8 cellular contexts compared by ENCODE assay signal in genomic region chr19:46346821-46347571, GRCh38. TPM values are rescaled to one million over a fixed set of nuclear protein-coding genes. Genes with fewer than 3 reads are reported as not detected.
A peak's percentile ranks its signal among the peaks of the same experiment; 100 is the strongest.
DNase-seq lines count a peak whose midpoint lies in the region; ATAC-seq, FAIRE-seq and TF ChIP-seq lines count a peak whose summit lies in the region.

TSS of gene PPP5C (plus strand) at chr19:46347087. CDS start at chr19:46347097, 10 bp downstream.

- H3K9me3 Mint-ChIP-seq in activated naive CD8-positive, alpha-beta T cell treated with anti-CD3 and anti-CD28 coated beads, Interleukin-2, amount 10 ng/mL, durations not matched to agents 7 days and 5 days = no peaks in the 10 kb centered on the region

- peaks cover 50% of the 10 kb centered on the region for H3K79me2 ChIP-seq in SU-DHL-6 (ENCODE audit: insufficient read depth, low read length)

- H3K27me3 Mint-ChIP-seq in activated naive CD8-positive, alpha-beta T cell treated with anti-CD3 and anti-CD28 coated beads, Interleukin-2, amount 10 ng/mL, durations not matched to agents 7 days and 5 days = peaks cover 3% of the 10 kb centered on the region

- peak; percentile 99 for TF ChIP-seq CTCF in GM06990 (IDR thresholded peaks at IDR 0.05; ENCODE audit: insufficient read depth, low read length, poor library complexity, severe bottlenecking)
- peak; percentile 98 for TF ChIP-seq CTCF in SU-DHL-6 (IDR thresholded peaks at IDR 0.05; ENCODE audit: insufficient read depth, low read length, poor library complexity, severe bottlenecking)
- peak; percentile 30 to 44 (median 38) for TF ChIP-seq CTCF in pancreas (IDR thresholded peaks at IDR 0.05)
- TF ChIP-seq CTCF in thyroid gland (IDR thresholded peaks at IDR 0.05) = peak; percentile 33 to 83 (median 66)

- H3K36me3 ChIP-seq in GM06990 (ENCODE audit: control insufficient read depth, insufficient read depth, low read length) = peaks cover 1% of the 10 kb centered on the region; the same call in 1 of the 2 replicates
- H3K36me3 ChIP-seq in SU-DHL-6 (ENCODE audit: low read length) = no peaks in the 10 kb centered on the region
- no peaks in the 10 kb centered on the region for H3K36me3 ChIP-seq in pancreas
- H3K36me3 ChIP-seq in thyroid gland = no peaks in the 10 kb centered on the region

- H3K4me3 ChIP-seq in GM06990 (replicated peaks; ENCODE audit: low read depth, low read length) (peak within 1 kb of the TSS; percentile 96), SU-DHL-6 (ENCODE audit: insufficient read depth, low read length, poor library complexity, severe bottlenecking) (peak within 1 kb of the TSS; percentile 83), pancreas (peak within 1 kb of the TSS; percentile 59 to 100 (median 97)), thyroid gland (replicated peaks in 1 of 3) (peak within 1 kb of the TSS; percentile 76 to 90 (median 85))

- H4K20me1 ChIP-seq in SU-DHL-6 (ENCODE audit: low read depth, low read length) = no peaks in the 10 kb centered on the region

- peak within 1 kb of the TSS; percentile 88 for H3K27ac Mint-ChIP-seq in activated naive CD8-positive, alpha-beta T cell treated with anti-CD3 and anti-CD28 coated beads, Interleukin-2, amount 10 ng/mL, durations not matched to agents 7 days and 5 days

- peaks cover 3% of the 10 kb centered on the region; the same call in 1 of the 2 replicates for H3F3A ChIP-seq in SU-DHL-6 (ENCODE audit: insufficient read depth)

- no peak for FAIRE-seq in pancreas (lab: Jason Lieb, UNC)

- TF ChIP-seq POLR2A in thyroid gland (IDR thresholded peaks at IDR 0.05) = peak in 1 of 2 donors; percentile 81

- peak within 1 kb of the TSS; percentile 96 for H3K9ac ChIP-seq in SU-DHL-6 (ENCODE audit: low read length)

- peak within 1 kb of the TSS; percentile 91 for H2AFZ ChIP-seq in SU-DHL-6 (ENCODE audit: low read depth, low read length, severe bottlenecking)

- no peaks in the 10 kb centered on the region for H3K27me3 ChIP-seq in GM06990 (replicated peaks; ENCODE audit: control insufficient read depth, insufficient read depth, low read length)
- no peaks in the 10 kb centered on the region for H3K27me3 ChIP-seq in SU-DHL-6 (ENCODE audit: low read length)
- H3K27me3 ChIP-seq in pancreas = no peaks in the 10 kb centered on the region
- no peaks in the 10 kb centered on the region for H3K27me3 ChIP-seq in thyroid gland

- H3K9me3 ChIP-seq in SU-DHL-6 (ENCODE audit: insufficient read depth, low read length) = no peaks in the 10 kb centered on the region
- H3K9me3 ChIP-seq in pancreas = no peaks in the 10 kb centered on the region
- H3K9me3 ChIP-seq in thyroid gland = no peaks in the 10 kb centered on the region

- H3K9me2 ChIP-seq in SU-DHL-6 (replicated peaks; ENCODE audit: insufficient read depth, low read length) = no peaks in the 10 kb centered on the region

- H3K36me3 Mint-ChIP-seq in activated naive CD8-positive, alpha-beta T cell treated with anti-CD3 and anti-CD28 coated beads, Interleukin-2, amount 10 ng/mL, durations not matched to agents 7 days and 5 days = peaks cover 16% of the 10 kb centered on the region

- peak within 1 kb of the TSS; percentile 95 for H3K4me3 Mint-ChIP-seq in activated naive CD8-positive, alpha-beta T cell treated with anti-CD3 and anti-CD28 coated beads, Interleukin-2, amount 10 ng/mL, durations not matched to agents 7 days and 5 days

- peak within 1 kb of the TSS; percentile 67 for H3K27ac ChIP-seq in SU-DHL-6 (ENCODE audit: low read depth, low read length)
- H3K27ac ChIP-seq in pancreas = peak within 1 kb of the TSS; percentile 59 to 86 (median 77)
- peak within 1 kb of the TSS; percentile 53 to 90 (median 85) for H3K27ac ChIP-seq in thyroid gland

- WGBS in pancreas, 2 donors = 0% methylated on average over 62 of the region's 62 CpGs
- WGBS in thyroid gland, 2 donors = 0 to 2% methylated on average over 14 to 27 of the region's 62 CpGs

- peaks cover 22 to 36% (median 26%) of the 10 kb centered on the region in 3 donors for H3K4me1 ChIP-seq in pancreas
- H3K4me1 ChIP-seq in thyroid gland = peaks cover 45 to 51% of the 10 kb centered on the region in 2 donors

- intact Hi-C loops in Right ventricle myocardium inferior (cut with DNase I) = loop anchor here (5.0 kb wide), 2 partner anchors 45 to 65 kb away; no protein-coding TSS in a partner anchor
- intact Hi-C loops in pancreas (cut with DNase I) = no loop called here
- intact Hi-C loops in thyroid gland (cut with DNase I) = loop anchor here (10.0 kb wide), 1 partner anchor 62 kb away; no protein-coding TSS in a partner anchor

- DNase-seq in GM06990 (ENCODE audit: extremely low read depth, insufficient read length) (peak; percentile 96), NCI-H1105 treated with DMSO at 0.1 percent for 48 hours (lab: John Stamatoyannopoulos, UW) (peak; percentile 95), Right ventricle myocardium inferior (ENCODE audit: missing footprints) (peak; percentile 96), pancreas (peak; percentile 89 to 97 (median 93)), thyroid gland (peak; percentile 94)
- DNase-seq in activated naive CD8-positive, alpha-beta T cell treated with anti-CD3 and anti-CD28 coated beads, Interleukin-2, amount 10 ng/mL, durations not matched to agents 7 days and 5 days = peak; percentile 91

- peak within 1 kb of the TSS; percentile 85 for H3K4me2 ChIP-seq in SU-DHL-6 (ENCODE audit: low read depth, low read length, poor library complexity, severe bottlenecking)

- H3K4me1 Mint-ChIP-seq in activated naive CD8-positive, alpha-beta T cell treated with anti-CD3 and anti-CD28 coated beads, Interleukin-2, amount 10 ng/mL, durations not matched to agents 7 days and 5 days = peaks cover 35% of the 10 kb centered on the region

- POLR2A ChIA-PET in activated naive CD8-positive, alpha-beta T cell treated with anti-CD3 and anti-CD28 coated beads, Interleukin-2, amount 10 ng/mL, durations not matched to agents 7 days and 5 days (lab: Charles Lee) = interaction anchor here (0.7 to 1.4 kb wide), 5 partner anchors 10 to 275 kb away, joined by 3 to 5 read pairs (median 3); no protein-coding TSS in a partner anchor

- peak; percentile 45 for ATAC-seq in HG02588 (IDR thresholded peaks at IDR 0.05; ENCODE audit: unreplicated experiment)
- peak; percentile 72 for ATAC-seq in activated naive CD8-positive, alpha-beta T cell treated with anti-CD3 and anti-CD28 coated beads, Interleukin-2, amount 10 ng/mL, durations not matched to agents 7 days and 5 days (ENCODE audit: low read depth)
- ATAC-seq in Right ventricle myocardium inferior = peak; percentile 88
- ATAC-seq in pancreas = peak; percentile 89 to 96 (median 94)

RNA-seq across cellular contexts. Expression of gene PPP5C, which starts in this region (rescaled TPM):
- 10 to 100 TPM; 76.1 to 87.4 TPM for total RNA-seq in activated naive CD8-positive, alpha-beta T cell treated with anti-CD3 and anti-CD28 coated beads, Interleukin-2, amount 10 ng/mL, durations not matched to agents 7 days and 5 days
- 77.3 TPM for total RNA-seq in Right ventricle myocardium inferior
- 10 to 100 TPM; 16.7 to 28.0 (median 22.6) TPM for total RNA-seq in pancreas
- polyA plus RNA-seq in pancreas = 10 to 100 TPM; 41.7 to 53.9 TPM
- total RNA-seq in thyroid gland = 100 to 1,000 TPM in 1 of 4 donors, 10 to 100 TPM in 3; 63.3 to 112 (median 80.7) TPM

Comparison
In these comparisons a context has a peak if more than half of its experiments do, and no peak if none do; other contexts are left out.
1. Peak in every context shown above with its lines: DNase-seq, ATAC-seq, H3K4me3 ChIP-seq and H3K27ac ChIP-seq.
2. CTCF ChIP-seq: peak in every context shown above with its lines; median percentile 99 in GM06990; 98 in SU-DHL-6; 66 in thyroid gland; 38 in pancreas.
3. intact Hi-C loops: an anchor here in Right ventricle myocardium inferior (5.0 kb wide) and thyroid gland (10.0 kb wide); none called in pancreas.